Comparison of ENCODE assay signal across 18 cellular contexts in the genomic region with DNA sequence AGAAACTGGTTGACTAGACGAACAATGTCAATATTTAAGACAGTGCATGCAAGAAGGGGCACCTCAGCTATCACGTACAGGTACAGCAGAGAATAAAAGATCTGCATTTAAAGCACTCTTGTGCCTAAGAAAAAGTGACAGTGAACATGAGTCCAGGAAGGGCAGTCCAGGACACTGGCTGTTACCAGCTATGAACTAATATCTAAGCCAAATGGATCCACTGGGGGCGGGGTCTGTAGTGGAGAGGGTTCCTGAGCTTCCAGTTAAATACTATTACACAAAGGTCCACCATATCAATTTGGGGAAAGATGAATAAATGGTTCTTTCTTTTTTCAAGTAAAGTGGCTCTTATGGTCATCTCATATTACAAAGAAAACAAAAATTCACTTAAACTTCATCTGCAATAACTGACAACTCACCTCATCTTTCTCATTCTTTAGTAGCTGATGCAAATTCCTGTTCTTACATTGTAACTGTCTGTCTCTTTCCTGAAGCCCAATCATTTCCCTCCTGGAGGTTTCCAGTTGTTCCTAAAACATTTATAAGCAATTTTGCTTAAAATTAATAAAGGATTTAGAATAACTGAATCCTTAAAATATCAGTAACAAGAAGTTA. TPM values are rescaled to one million over a fixed set of nuclear protein-coding genes. Genes with fewer than 3 reads are reported as not detected.
DNase-seq lines count a peak whose midpoint lies in the region; ATAC-seq and TF ChIP-seq lines count a peak whose summit lies in the region.
"Had no signal": no experiment of that assay in that cellular context is flagged by ENCODE, and none has a peak within 500 bp of the region (broad histone marks: within the 10 kb centered on the region; RNA-seq: fewer than 3 reads in every experiment).

No MANE protein-coding gene starts in this region.

- ATAC-seq in HG02870 (IDR thresholded peaks at IDR 0.05; ENCODE audit: unreplicated experiment), result no peak
- ATAC-seq: CD8-positive, alpha-beta T cell had no signal

- POLR2A ChIA-PET in MCF 10A (lab: Yijun Ruan, JAX), result no interaction called here

- no peak overlapping the region for H3K4me3 Mint-ChIP-seq in MCF 10A (ENCODE audit: unreplicated experiment)
- H3K4me3 Mint-ChIP-seq in chondrocyte (ENCODE audit: unreplicated experiment), result no peak overlapping the region
- H3K4me3 Mint-ChIP-seq: CD8-positive, alpha-beta T cell; IgD-negative memory B cell; nephron had no signal

- TF ChIP-seq CTCF in MCF 10A (IDR thresholded peaks at IDR 0.05; ENCODE audit: unreplicated experiment) (no peak), mammary epithelial cell (conservative IDR thresholded peaks at IDR 0.05 in 1 of 2, IDR thresholded peaks at IDR 0.05 in 1 of 2; ENCODE audit: extremely low read depth in 1 of 2, insufficient read depth in 1 of 2, low read depth in 1 of 2, low read length in 2 of 2) (no peak), chondrocyte (IDR thresholded peaks at IDR 0.05) (no peak), tibial artery (IDR thresholded peaks at IDR 0.05) (no peak)

- H3K4me1 ChIP-seq in mammary epithelial cell (ENCODE audit: insufficient read depth, low read length), result no peaks in the 10 kb centered on the region
- no peaks in the 10 kb centered on the region for H3K4me1 ChIP-seq in tibial artery
- H3K4me1 ChIP-seq: prostate gland, tibial nerve had no signal

- no peak overlapping the region for H2AFZ ChIP-seq in mammary epithelial cell (ENCODE audit: low read depth, low read length)

- DNase-seq in MCF 10A (ENCODE audit: unreplicated experiment) (peak; percentile 11), mammary epithelial cell (no peak), NCI-H2227 (lab: John Stamatoyannopoulos, UW; ENCODE audit: unreplicated experiment) (peak; percentile 30), chondrocyte (ENCODE audit: low spot score) (no peak), tibial artery (no peak), amniotic stem cell (lab: John Stamatoyannopoulos, UW) (no peak)
- no peak for DNase-seq in activated naive CD4-positive, alpha-beta T cell treated with anti-CD3 and anti-CD28 coated beads, Interleukin-2, amount 50 U/mL, for 16 hours
- DNase-seq: activated CD8-positive, alpha-beta memory T cell treated with anti-CD3 and anti-CD28 coated beads for 24 hours; CD8-positive, alpha-beta T cell; DMS79 treated with DMSO at 0.1 percent for 48 hours; effector CD8-positive, alpha-beta T cell; SHP77 treated with DMSO at 0.1 percent for 48 hours; T-helper 2 cell had no signal

- in situ Hi-C loops in mammary epithelial cell (cut with MboI; ENCODE audit: low sequenced_read_pairs in 2 of 2), result no loop called here

- H3K36me3 ChIP-seq in mammary epithelial cell (ENCODE audit: insufficient read depth, low read length) (peaks cover 6% of the 10 kb centered on the region), tibial artery (peaks cover 0 to 18% (median 0%) of the 10 kb centered on the region in 3 donors)
- H3K36me3 ChIP-seq: prostate gland had no signal

- intact Hi-C loops in MCF 10A (cut with micrococcal nuclease), result loop anchor here (5.0 kb wide), 1 partner anchor 86 kb away; no protein-coding TSS in a partner anchor
- intact Hi-C loops in mammary epithelial cell (cut with micrococcal nuclease), result loop anchor here (10.0 kb wide), 1 partner anchor 269 kb away; no protein-coding TSS in a partner anchor
- intact Hi-C loops in tibial artery (cut with DNase I; ENCODE audit: low total_unique reads), result no loop called here

- H3K27ac ChIP-seq in mammary epithelial cell (ENCODE audit: insufficient read depth, low read depth, low read length), result no peak overlapping the region
- no peak overlapping the region for H3K27ac ChIP-seq in tibial artery
- H3K27ac ChIP-seq: prostate gland, tibial nerve had no signal

- dilution Hi-C loops in mammary epithelial cell (cut with HindIII; ENCODE audit: low sequenced_read_pairs), result no loop called here

- BruUV-seq in MCF 10A (replicated peaks; lab: Mats Ljungman, UMichigan) (no TSS peak), mammary epithelial cell (replicated peaks; lab: Mats Ljungman, UMichigan) (no TSS peak)

- H3K9me3 Mint-ChIP-seq in MCF 10A (ENCODE audit: unreplicated experiment), result no peaks in the 10 kb centered on the region
- no peaks in the 10 kb centered on the region for H3K9me3 Mint-ChIP-seq in chondrocyte (ENCODE audit: low read depth)
- H3K9me3 Mint-ChIP-seq: CD8-positive, alpha-beta T cell; IgD-negative memory B cell; nephron had no signal

- no peaks in the 10 kb centered on the region for H4K20me1 ChIP-seq in mammary epithelial cell (ENCODE audit: insufficient read depth, low read length)

- H3K36me3 Mint-ChIP-seq in MCF 10A (ENCODE audit: insufficient read depth, unreplicated experiment) (peaks cover 13% of the 10 kb centered on the region), chondrocyte (ENCODE audit: low read depth) (peaks cover 2% of the 10 kb centered on the region)
- H3K36me3 Mint-ChIP-seq: IgD-negative memory B cell had no signal

- no peak overlapping the region for H3K4me3 ChIP-seq in mammary epithelial cell (replicated peaks in 1 of 3; ENCODE audit: insufficient read depth in 1 of 3, low read depth in 2 of 3, low read length in 3 of 3)
- H3K4me3 ChIP-seq in tibial artery, result no peak overlapping the region
- H3K4me3 ChIP-seq: prostate gland, tibial nerve had no signal

- H3K4me1 Mint-ChIP-seq in MCF 10A (ENCODE audit: insufficient read depth, unreplicated experiment) (peaks cover 13% of the 10 kb centered on the region), chondrocyte (ENCODE audit: low read depth) (peaks cover 10% of the 10 kb centered on the region)
- H3K4me1 Mint-ChIP-seq: IgD-negative memory B cell, nephron had no signal

- H3K79me2 ChIP-seq in mammary epithelial cell (ENCODE audit: insufficient read depth, low read length), result no peaks in the 10 kb centered on the region

- H3K9ac ChIP-seq in mammary epithelial cell (ENCODE audit: insufficient read depth, low read length), result no peak overlapping the region

- 100% methylated on average over 3 of the region's 3 CpGs for WGBS in mammary epithelial cell (ENCODE audit: low coverage, missing lambda C conversion rate)

- no peak overlapping the region for H3K4me2 ChIP-seq in mammary epithelial cell (ENCODE audit: insufficient read depth, low read depth, low read length)

- H3K27me3 Mint-ChIP-seq in MCF 10A (ENCODE audit: insufficient read depth, unreplicated experiment), result no peaks in the 10 kb centered on the region
- H3K27me3 Mint-ChIP-seq in chondrocyte (ENCODE audit: low read depth), result no peaks in the 10 kb centered on the region
- H3K27me3 Mint-ChIP-seq: IgD-negative memory B cell had no signal

- H3K27me3 ChIP-seq in mammary epithelial cell (ENCODE audit: insufficient read depth, low read length) (no peaks in the 10 kb centered on the region), tibial artery (no peaks in the 10 kb centered on the region)
- H3K27me3 ChIP-seq: tibial nerve had no signal

- H3K27ac Mint-ChIP-seq in MCF 10A (ENCODE audit: low read depth, unreplicated experiment), result peak overlapping the region; percentile 85
- peak overlapping the region; percentile 77 for H3K27ac Mint-ChIP-seq in chondrocyte (ENCODE audit: unreplicated experiment)
- H3K27ac Mint-ChIP-seq: CD8-positive, alpha-beta T cell; nephron had no signal

- CTCF ChIA-PET in MCF 10A (lab: Yijun Ruan, JAX) (interaction anchor here (0.9 kb wide), 2 partner anchors 11 to 23 kb away, joined by 3 read pairs; no protein-coding TSS in a partner anchor), mammary epithelial cell (lab: Charles Lee; ENCODE audit: low non-redundant PET) (interaction anchor here (0.7 kb wide), 1 partner anchor 213 kb away, joined by 4 read pairs; no protein-coding TSS in a partner anchor)

- H3K9me3 ChIP-seq in mammary epithelial cell (replicated peaks; ENCODE audit: insufficient read depth, low read length) (no peaks in the 10 kb centered on the region), tibial artery (no peaks in the 10 kb centered on the region)
- H3K9me3 ChIP-seq: prostate gland, tibial nerve had no signal

RNA-seq across cellular contexts. Expression of a gene that starts 24.5 kb away (rescaled TPM):
- 19.4 and 20.5 TPM in 2 replicates for total RNA-seq in MCF 10A (2022)
- total RNA-seq in mammary epithelial cell, result 10 to 100 TPM; 11.3 to 22.5 TPM
- polyA plus RNA-seq in mammary epithelial cell, result 5.2 TPM
- polyA minus RNA-seq in mammary epithelial cell, result 2.7 TPM
- 6.1 to 9.5 TPM (median 6.2 TPM) in 3 replicates for total RNA-seq in chondrocyte

Comparison
In these comparisons a context has a peak if more than half of its experiments do, and no peak if none do; other contexts are left out.
1. DNase-seq: peak in MCF 10A (single experiment) and NCI-H2227 (single experiment); none in mammary epithelial cell (single experiment), chondrocyte (single experiment), tibial artery (0 of 2), amniotic stem cell (single experiment) and activated naive CD4-positive, alpha-beta T cell treated with anti-CD3 and anti-CD28 coated beads, Interleukin-2, amount 50 U/mL, for 16 hours (single experiment).